ENCODE assay signal across 8 cellular contexts in genomic region chr22:43945632-43946390, GRCh38. TPM values are rescaled to one million over a fixed set of nuclear protein-coding genes. Genes with fewer than 3 reads are reported as not detected.
DNase-seq lines count a peak whose midpoint lies in the region; ATAC-seq lines count a peak whose summit lies in the region.

No MANE protein-coding gene starts in this region.

- peak; percentile 62 for DNase-seq in activated gamma-delta T cell treated with Interleukin-2 at 50 U/mL for 16 hours
- no peak for DNase-seq in activated gamma-delta T cell (lab: John Stamatoyannopoulos, UW)
- peak; percentile 78 for DNase-seq in NCI-H82 (lab: John Stamatoyannopoulos, UW)
- DNase-seq in activated CD4-positive, alpha-beta memory T cell treated with anti-CD3 and anti-CD28 coated beads for 36 hours: peak; percentile 80
- DNase-seq in effector memory CD4-positive, alpha-beta T cell: peak in 2 of 3 donors; percentile 18 to 28
- peak; percentile 55 for DNase-seq in mucosa of gallbladder (ENCODE audit: low spot score)
- peak; percentile 56 for DNase-seq in stimulated activated naive B cell treated with anti-CD40 and anti-IgM and Interleukin-4, amounts not matched to agents 10 μg/mL and 1 μg/mL and 100 μg/mL, for 72 hours

- intact Hi-C loops in activated CD4-positive, alpha-beta memory T cell treated with anti-CD3 and anti-CD28 coated beads for 36 hours (cut with micrococcal nuclease): loop anchor here (1.0 kb wide), 1 partner anchor 63 kb away; no protein-coding TSS in a partner anchor

- H3K4me3 ChIP-seq in effector memory CD4-positive, alpha-beta T cell (ENCODE audit: insufficient read depth, low read depth, low read length, poor library complexity, severe bottlenecking): no peak overlapping the region

- POLR2A ChIA-PET in activated CD4-positive, alpha-beta memory T cell treated with anti-CD3 and anti-CD28 coated beads for 36 hours (lab: Charles Lee): interaction anchor here (1.2 kb wide), 1 partner anchor 10 kb away, joined by 4 read pairs; the partner anchor contains the start of gene SAMM50

- no peaks in the 10 kb centered on the region for H3K36me3 Mint-ChIP-seq in activated CD4-positive, alpha-beta memory T cell treated with anti-CD3 and anti-CD28 coated beads for 36 hours
- no peaks in the 10 kb centered on the region for H3K36me3 Mint-ChIP-seq in stimulated activated naive B cell treated with anti-CD40 and anti-IgM and Interleukin-4, amounts not matched to agents 10 μg/mL and 1 μg/mL and 100 μg/mL, for 72 hours

- H3K9me3 ChIP-seq in effector memory CD4-positive, alpha-beta T cell (ENCODE audit: control insufficient read depth, low read length): no peaks in the 10 kb centered on the region

- H3K27me3 ChIP-seq in effector memory CD4-positive, alpha-beta T cell (replicated peaks; ENCODE audit: control insufficient read depth, insufficient read depth, low read length, poor library complexity, severe bottlenecking): no peaks in the 10 kb centered on the region

- no peak overlapping the region for H3K27ac ChIP-seq in effector memory CD4-positive, alpha-beta T cell (ENCODE audit: insufficient read depth, low read length, poor library complexity, severe bottlenecking)

- ATAC-seq in stimulated activated naive B cell treated with anti-CD40 and anti-IgM and Interleukin-4, amounts not matched to agents 10 μg/mL and 1 μg/mL and 100 μg/mL, for 72 hours (replicated peaks): peak; percentile 98 to 100
- ATAC-seq in HG02571 (IDR thresholded peaks at IDR 0.05; ENCODE audit: unreplicated experiment): no peak

- no peaks in the 10 kb centered on the region for H3K4me1 Mint-ChIP-seq in activated CD4-positive, alpha-beta memory T cell treated with anti-CD3 and anti-CD28 coated beads for 36 hours (ENCODE audit: low read depth)
- peaks cover 4 to 11% of the 10 kb centered on the region in 2 donors for H3K4me1 Mint-ChIP-seq in stimulated activated naive B cell treated with anti-CD40 and anti-IgM and Interleukin-4, amounts not matched to agents 10 μg/mL and 1 μg/mL and 100 μg/mL, for 72 hours

- H3K4me1 ChIP-seq in effector memory CD4-positive, alpha-beta T cell (ENCODE audit: control insufficient read depth, insufficient read depth, low read length, poor library complexity, severe bottlenecking): no peaks in the 10 kb centered on the region

- H3K36me3 ChIP-seq in effector memory CD4-positive, alpha-beta T cell (ENCODE audit: control insufficient read depth, insufficient read depth, low read length): no peaks in the 10 kb centered on the region

- CTCF ChIA-PET in activated CD4-positive, alpha-beta memory T cell treated with anti-CD3 and anti-CD28 coated beads for 36 hours (lab: Charles Lee): interaction anchor here (0.6 to 3.5 kb wide), 26 partner anchors 9 to 672 kb away, joined by 3 to 39 read pairs (median 4); partner anchors contain the start of genes PNPLA3 and SAMM50

- H3K27me3 Mint-ChIP-seq in activated CD4-positive, alpha-beta memory T cell treated with anti-CD3 and anti-CD28 coated beads for 36 hours: peaks cover 4% of the 10 kb centered on the region
- H3K27me3 Mint-ChIP-seq in stimulated activated naive B cell treated with anti-CD40 and anti-IgM and Interleukin-4, amounts not matched to agents 10 μg/mL and 1 μg/mL and 100 μg/mL, for 72 hours: peaks cover 32 to 38% of the 10 kb centered on the region in 2 donors

- no peaks in the 10 kb centered on the region for H3K9me3 Mint-ChIP-seq in activated CD4-positive, alpha-beta memory T cell treated with anti-CD3 and anti-CD28 coated beads for 36 hours
- H3K9me3 Mint-ChIP-seq in stimulated activated naive B cell treated with anti-CD40 and anti-IgM and Interleukin-4, amounts not matched to agents 10 μg/mL and 1 μg/mL and 100 μg/mL, for 72 hours: peaks cover 4 to 9% of the 10 kb centered on the region in 2 donors

- no peak overlapping the region for H3K27ac Mint-ChIP-seq in activated CD4-positive, alpha-beta memory T cell treated with anti-CD3 and anti-CD28 coated beads for 36 hours
- H3K27ac Mint-ChIP-seq in stimulated activated naive B cell treated with anti-CD40 and anti-IgM and Interleukin-4, amounts not matched to agents 10 μg/mL and 1 μg/mL and 100 μg/mL, for 72 hours: no peak overlapping the region

- no peak overlapping the region for H3K4me3 Mint-ChIP-seq in activated CD4-positive, alpha-beta memory T cell treated with anti-CD3 and anti-CD28 coated beads for 36 hours
- no peak overlapping the region for H3K4me3 Mint-ChIP-seq in stimulated activated naive B cell treated with anti-CD40 and anti-IgM and Interleukin-4, amounts not matched to agents 10 μg/mL and 1 μg/mL and 100 μg/mL, for 72 hours

RNA-seq across cellular contexts. Expression of gene SAMM50, which starts 9.4 kb away (rescaled TPM):
- total RNA-seq in activated CD4-positive, alpha-beta memory T cell treated with anti-CD3 and anti-CD28 coated beads for 36 hours: 10 to 100 TPM; 41.9 to 42.9 TPM
- total RNA-seq in mucosa of gallbladder: 51.8 TPM

RNA-seq across cellular contexts. Expression of gene PNPLA3, which starts 22.2 kb away (rescaled TPM):
- under 1 TPM; 0.31 to 0.50 TPM for total RNA-seq in activated CD4-positive, alpha-beta memory T cell treated with anti-CD3 and anti-CD28 coated beads for 36 hours
- total RNA-seq in mucosa of gallbladder: 11.4 TPM

RNA-seq across cellular contexts. Expression of gene PNPLA5, which starts 54.0 kb away (rescaled TPM):
- not detected for total RNA-seq in activated CD4-positive, alpha-beta memory T cell treated with anti-CD3 and anti-CD28 coated beads for 36 hours
- not detected for total RNA-seq in mucosa of gallbladder
